Comparison of ENCODE assay signal across 8 cellular contexts in the genomic region with DNA sequence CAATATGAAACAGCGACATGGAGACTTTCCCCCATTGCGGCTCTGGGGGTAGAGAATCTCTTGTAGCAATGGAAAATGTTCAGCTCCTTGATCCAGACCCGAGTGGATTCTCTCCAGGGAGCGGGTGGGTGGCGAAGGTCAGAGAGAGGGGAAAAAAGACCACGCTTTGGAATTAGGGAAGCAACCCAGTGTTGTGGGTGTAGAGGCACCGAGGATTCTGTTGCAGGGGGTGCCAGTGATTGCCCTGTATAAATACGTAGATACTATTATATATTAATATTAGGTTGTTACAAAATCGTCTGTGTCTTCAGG.
DNase-seq lines count a peak whose midpoint lies in the region; FAIRE-seq and TF ChIP-seq lines count a peak whose summit lies in the region.

No MANE protein-coding gene starts in this region.

- no peaks in the 10 kb centered on the region for H3K9me3 ChIP-seq in stomach

- H3K4me1 Mint-ChIP-seq in activated CD4-positive, alpha-beta T cell treated with anti-CD3 and anti-CD28 coated beads, Interleukin-2, amount 10 ng/mL, durations not matched to agents 24 days and 14 days, result peaks cover 59% of the 10 kb centered on the region
- H3K4me1 Mint-ChIP-seq in activated T-helper 1 cell treated with anti-CD3 and anti-CD28 coated beads, Interleukin-12 subunit alpha, Interleukin-12 subunit beta, Interleukin-2, Interleukin-4 antibody, amounts not matched to agents 30 ng/mL and 10 ng/mL and 1 ng/mL, durations not matched to agents 14 hours and 24 hours and 36 hours (ENCODE audit: low read depth), result peaks cover 67% of the 10 kb centered on the region

- H3K4me3 ChIP-seq in iPS-11a (ENCODE audit: low read depth, low read length) (peak overlapping the region; percentile 73), stomach (peak overlapping the region; percentile 51 to 66 (median 59))

- no peak for TF ChIP-seq EP300 in stomach (IDR thresholded peaks at IDR 0.05)

- H3K27me3 Mint-ChIP-seq in activated CD4-positive, alpha-beta T cell treated with anti-CD3 and anti-CD28 coated beads, Interleukin-2, amount 10 ng/mL, durations not matched to agents 24 days and 14 days, result no peaks in the 10 kb centered on the region
- no peaks in the 10 kb centered on the region for H3K27me3 Mint-ChIP-seq in activated T-helper 1 cell treated with anti-CD3 and anti-CD28 coated beads, Interleukin-12 subunit alpha, Interleukin-12 subunit beta, Interleukin-2, Interleukin-4 antibody, amounts not matched to agents 30 ng/mL and 10 ng/mL and 1 ng/mL, durations not matched to agents 14 hours and 24 hours and 36 hours (ENCODE audit: insufficient read depth)

- intact Hi-C loops in activated CD4-positive, alpha-beta T cell treated with anti-CD3 and anti-CD28 coated beads, Interleukin-2, amount 10 ng/mL, durations not matched to agents 24 days and 14 days (cut with micrococcal nuclease), result loop anchor here (1.0 kb wide), 3 partner anchors 145 to 191 kb away; a partner anchor contains a TSS
- intact Hi-C loops in activated T-helper 1 cell treated with anti-CD3 and anti-CD28 coated beads, Interleukin-12 subunit alpha, Interleukin-12 subunit beta, Interleukin-2, Interleukin-4 antibody, amounts not matched to agents 30 ng/mL and 10 ng/mL and 1 ng/mL, durations not matched to agents 14 hours and 24 hours and 36 hours (cut with micrococcal nuclease), result loop anchor here (1.0 kb wide), 4 partner anchors 136 to 191 kb away; a partner anchor contains a TSS
- intact Hi-C loops in stomach (cut with DNase I; ENCODE audit: low total_unique reads), result no loop called here

- no peaks in the 10 kb centered on the region for H3K36me3 ChIP-seq in stomach

- H3K36me3 Mint-ChIP-seq in activated CD4-positive, alpha-beta T cell treated with anti-CD3 and anti-CD28 coated beads, Interleukin-2, amount 10 ng/mL, durations not matched to agents 24 days and 14 days (ENCODE audit: low read depth), result no peaks in the 10 kb centered on the region
- H3K36me3 Mint-ChIP-seq in activated T-helper 1 cell treated with anti-CD3 and anti-CD28 coated beads, Interleukin-12 subunit alpha, Interleukin-12 subunit beta, Interleukin-2, Interleukin-4 antibody, amounts not matched to agents 30 ng/mL and 10 ng/mL and 1 ng/mL, durations not matched to agents 14 hours and 24 hours and 36 hours (ENCODE audit: low read depth), result peaks cover 9% of the 10 kb centered on the region

- 0 to 3% (median 2%) methylated on average over 9 of the region's 9 CpGs for WGBS in stomach, 5 donors

- H3K27me3 ChIP-seq in stomach, result no peaks in the 10 kb centered on the region

- no peak for TF ChIP-seq CTCF in stomach (IDR thresholded peaks at IDR 0.05)

- peak overlapping the region; percentile 98 for H3K27ac Mint-ChIP-seq in activated CD4-positive, alpha-beta T cell treated with anti-CD3 and anti-CD28 coated beads, Interleukin-2, amount 10 ng/mL, durations not matched to agents 24 days and 14 days
- H3K27ac Mint-ChIP-seq in activated T-helper 1 cell treated with anti-CD3 and anti-CD28 coated beads, Interleukin-12 subunit alpha, Interleukin-12 subunit beta, Interleukin-2, Interleukin-4 antibody, amounts not matched to agents 30 ng/mL and 10 ng/mL and 1 ng/mL, durations not matched to agents 14 hours and 24 hours and 36 hours, result peak overlapping the region; percentile 98

- H3K27ac ChIP-seq in stomach, result peak overlapping the region; percentile 97 to 100 (median 99)

- H3K4me3 Mint-ChIP-seq in activated CD4-positive, alpha-beta T cell treated with anti-CD3 and anti-CD28 coated beads, Interleukin-2, amount 10 ng/mL, durations not matched to agents 24 days and 14 days, result peak overlapping the region; percentile 92
- peak overlapping the region; percentile 89 for H3K4me3 Mint-ChIP-seq in activated T-helper 1 cell treated with anti-CD3 and anti-CD28 coated beads, Interleukin-12 subunit alpha, Interleukin-12 subunit beta, Interleukin-2, Interleukin-4 antibody, amounts not matched to agents 30 ng/mL and 10 ng/mL and 1 ng/mL, durations not matched to agents 14 hours and 24 hours and 36 hours

- H3K4me1 ChIP-seq in stomach, result peaks cover 8 to 17% (median 15%) of the 10 kb centered on the region in 4 donors

- no peaks in the 10 kb centered on the region for H3K9me3 Mint-ChIP-seq in activated CD4-positive, alpha-beta T cell treated with anti-CD3 and anti-CD28 coated beads, Interleukin-2, amount 10 ng/mL, durations not matched to agents 24 days and 14 days
- peaks cover 2% of the 10 kb centered on the region for H3K9me3 Mint-ChIP-seq in activated T-helper 1 cell treated with anti-CD3 and anti-CD28 coated beads, Interleukin-12 subunit alpha, Interleukin-12 subunit beta, Interleukin-2, Interleukin-4 antibody, amounts not matched to agents 30 ng/mL and 10 ng/mL and 1 ng/mL, durations not matched to agents 14 hours and 24 hours and 36 hours

- DNase-seq in activated CD4-positive, alpha-beta T cell treated with anti-CD3 and anti-CD28 coated beads, Interleukin-2, amount 10 ng/mL, durations not matched to agents 24 days and 14 days, result no peak
- DNase-seq in activated CD4-positive, alpha-beta T cell treated with anti-CD3 and anti-CD28 coated beads, Interleukin-2, amount 50 U/mL, for 48 hours, result no peak
- DNase-seq in activated T-helper 1 cell treated with anti-CD3 and anti-CD28 coated beads, Interleukin-12 subunit alpha, Interleukin-12 subunit beta, Interleukin-2, Interleukin-4 antibody, amounts not matched to agents 30 ng/mL and 10 ng/mL and 1 ng/mL, durations not matched to agents 14 hours and 24 hours and 36 hours (ENCODE audit: low spot score), result no peak
- DNase-seq in stomach (no peak), HTR-8/SVneo (ENCODE audit: insufficient read length, low spot score) (no peak), GM12891 (ENCODE audit: insufficient read length, low spot score) (no peak), NCI-H2107 (lab: John Stamatoyannopoulos, UW) (no peak)

- FAIRE-seq in HTR-8/SVneo (lab: Jason Lieb, UNC) (no peak), GM12891 (lab: Jason Lieb, UNC) (no peak)

- TF ChIP-seq POLR2A in stomach (IDR thresholded peaks at IDR 0.05) (no peak), GM12891 (IDR thresholded peaks at IDR 0.05; ENCODE audit: low read depth, low read length) (no peak)

TF ChIP-seq in GM12891, 5 proteins besides CTCF, POLR2A, EP300 and RAD21:
- no peak for TF ChIP-seq PAX5 (IDR thresholded peaks at IDR 0.05; ENCODE audit: insufficient read depth, low read length, severe bottlenecking)
- no peak for TF ChIP-seq SPI1 (IDR thresholded peaks at IDR 0.05; ENCODE audit: low read depth, low read length)
- TF ChIP-seq TAF1 (IDR thresholded peaks at IDR 0.05; ENCODE audit: low read depth, low read length), result no peak
- no peak for TF ChIP-seq POLR2AphosphoS5 (IDR thresholded peaks at IDR 0.05; ENCODE audit: low read depth, low read length)
- no peak for TF ChIP-seq POU2F2 (IDR thresholded peaks at IDR 0.05; ENCODE audit: low read depth, low read length)
TF ChIP-seq in GM12891: peak in this region for 0.
